11 cellular contexts compared by ENCODE assay signal in genomic region chr10:88848499-88848898, GRCh38. TPM values are rescaled to one million over a fixed set of nuclear protein-coding genes. Genes with fewer than 3 reads are reported as not detected.
A peak's percentile ranks its signal among the peaks of the same experiment; 100 is the strongest.
DNase-seq lines count a peak whose midpoint lies in the region; ATAC-seq and TF ChIP-seq lines count a peak whose summit lies in the region.
"Had no signal": no experiment of that assay in that cellular context is flagged by ENCODE, and none has a peak within 500 bp of the region (broad histone marks: within the 10 kb centered on the region; RNA-seq: fewer than 3 reads in every experiment).

No MANE protein-coding gene starts in this region.

- peaks cover 13% of the 10 kb centered on the region for H3K36me3 Mint-ChIP-seq in activated CD8-positive, alpha-beta memory T cell treated with anti-CD3 and anti-CD28 coated beads, Interleukin-2, amount 10 ng/mL, durations not matched to agents 7 days and 5 days
- no peaks in the 10 kb centered on the region for H3K36me3 Mint-ChIP-seq in stimulated activated effector memory CD8-positive, alpha-beta T cell treated with anti-CD3 and anti-CD28 coated beads, Interleukin-12 subunit alpha, Interleukin-12 subunit beta, amount 100 ng/mL, for 72 hours
- H3K36me3 Mint-ChIP-seq in progenitor cell of endocrine pancreas (ENCODE audit: insufficient read depth) = no peaks in the 10 kb centered on the region

- DNase-seq in activated CD8-positive, alpha-beta memory T cell treated with anti-CD3 and anti-CD28 coated beads, Interleukin-2, amount 10 ng/mL, durations not matched to agents 7 days and 5 days = no peak
- no peak for DNase-seq in activated CD8-positive, alpha-beta memory T cell treated with anti-CD3 and anti-CD28 coated beads for 24 hours
- DNase-seq in NCI-H69 (lab: John Stamatoyannopoulos, UW) = peak; percentile 5
- peak; percentile 6 to 70 for DNase-seq in dermis microvascular lymphatic vessel endothelial cell (ENCODE audit: low read depth in 2 of 2)
- DNase-seq in stimulated activated effector memory CD8-positive, alpha-beta T cell treated with anti-CD3 and anti-CD28 coated beads, Interleukin-12 subunit alpha, Interleukin-12 subunit beta, amount 100 ng/mL, for 72 hours (ENCODE audit: low spot score in 2 of 2) = no peak
- no peak for DNase-seq in NCI-H524 treated with DMSO at 0.1 percent for 48 hours (lab: John Stamatoyannopoulos, UW)
- DNase-seq in progenitor cell of endocrine pancreas (ENCODE audit: low spot score, unreplicated experiment) = no peak
- DNase-seq in SHP77 (lab: John Stamatoyannopoulos, UW) = no peak
- DNase-seq: activated effector memory CD4-positive, alpha-beta T cell treated with anti-CD3 and anti-CD28 coated beads, Interleukin-2, amount 50 U/mL, for 16 hours; CD4-positive, alpha-beta T cell; stimulated activated CD4-positive, alpha-beta T cell treated with anti-CD3 and anti-CD28 coated beads, Interleukin-1b, Interleukin-23, amount 100 ng/mL, for 48 hours had no signal

- H3K9me3 Mint-ChIP-seq in activated CD8-positive, alpha-beta memory T cell treated with anti-CD3 and anti-CD28 coated beads, Interleukin-2, amount 10 ng/mL, durations not matched to agents 7 days and 5 days (ENCODE audit: low read depth) = no peaks in the 10 kb centered on the region
- no peaks in the 10 kb centered on the region for H3K9me3 Mint-ChIP-seq in stimulated activated effector memory CD8-positive, alpha-beta T cell treated with anti-CD3 and anti-CD28 coated beads, Interleukin-12 subunit alpha, Interleukin-12 subunit beta, amount 100 ng/mL, for 72 hours
- no peaks in the 10 kb centered on the region for H3K9me3 Mint-ChIP-seq in progenitor cell of endocrine pancreas (ENCODE audit: low read depth)
- H3K9me3 Mint-ChIP-seq: CD4-positive, alpha-beta T cell had no signal

- peak overlapping the region; percentile 77 for H3K27ac Mint-ChIP-seq in activated CD8-positive, alpha-beta memory T cell treated with anti-CD3 and anti-CD28 coated beads, Interleukin-2, amount 10 ng/mL, durations not matched to agents 7 days and 5 days
- H3K27ac Mint-ChIP-seq in stimulated activated effector memory CD8-positive, alpha-beta T cell treated with anti-CD3 and anti-CD28 coated beads, Interleukin-12 subunit alpha, Interleukin-12 subunit beta, amount 100 ng/mL, for 72 hours = peak overlapping the region; percentile 90
- no peak overlapping the region for H3K27ac Mint-ChIP-seq in progenitor cell of endocrine pancreas
- H3K27ac Mint-ChIP-seq: CD4-positive, alpha-beta T cell had no signal

- peak; percentile 79 for ATAC-seq in activated CD8-positive, alpha-beta memory T cell treated with anti-CD3 and anti-CD28 coated beads, Interleukin-2, amount 10 ng/mL, durations not matched to agents 7 days and 5 days
- ATAC-seq in stimulated activated effector memory CD8-positive, alpha-beta T cell treated with anti-CD3 and anti-CD28 coated beads, Interleukin-12 subunit alpha, Interleukin-12 subunit beta, amount 100 ng/mL, for 72 hours = peak; percentile 84

- TF ChIP-seq CTCF in progenitor cell of endocrine pancreas (IDR thresholded peaks at IDR 0.05; ENCODE audit: unreplicated experiment) = no peak

- H3K27me3 Mint-ChIP-seq in activated CD8-positive, alpha-beta memory T cell treated with anti-CD3 and anti-CD28 coated beads, Interleukin-2, amount 10 ng/mL, durations not matched to agents 7 days and 5 days = peaks cover 11% of the 10 kb centered on the region
- peaks cover 14% of the 10 kb centered on the region for H3K27me3 Mint-ChIP-seq in progenitor cell of endocrine pancreas
- H3K27me3 Mint-ChIP-seq: CD4-positive, alpha-beta T cell had no signal

- H3K4me3 Mint-ChIP-seq in activated CD8-positive, alpha-beta memory T cell treated with anti-CD3 and anti-CD28 coated beads, Interleukin-2, amount 10 ng/mL, durations not matched to agents 7 days and 5 days = peak overlapping the region; percentile 60
- peak overlapping the region; percentile 40 for H3K4me3 Mint-ChIP-seq in stimulated activated effector memory CD8-positive, alpha-beta T cell treated with anti-CD3 and anti-CD28 coated beads, Interleukin-12 subunit alpha, Interleukin-12 subunit beta, amount 100 ng/mL, for 72 hours
- no peak overlapping the region for H3K4me3 Mint-ChIP-seq in progenitor cell of endocrine pancreas (ENCODE audit: low read depth)
- H3K4me3 Mint-ChIP-seq: CD4-positive, alpha-beta T cell had no signal

- CTCF ChIA-PET in activated CD8-positive, alpha-beta memory T cell treated with anti-CD3 and anti-CD28 coated beads, Interleukin-2, amount 10 ng/mL, durations not matched to agents 7 days and 5 days (lab: Charles Lee) = interaction anchor here (0.6 to 1.3 kb wide), 6 partner anchors 8 to 52 kb away, joined by 3 to 8 read pairs (median 3); partner anchors contain the start of gene STAMBPL1

- H3K4me1 Mint-ChIP-seq in activated CD8-positive, alpha-beta memory T cell treated with anti-CD3 and anti-CD28 coated beads, Interleukin-2, amount 10 ng/mL, durations not matched to agents 7 days and 5 days = peaks cover 32% of the 10 kb centered on the region
- H3K4me1 Mint-ChIP-seq in stimulated activated effector memory CD8-positive, alpha-beta T cell treated with anti-CD3 and anti-CD28 coated beads, Interleukin-12 subunit alpha, Interleukin-12 subunit beta, amount 100 ng/mL, for 72 hours = peaks cover 19% of the 10 kb centered on the region
- peaks cover 5% of the 10 kb centered on the region for H3K4me1 Mint-ChIP-seq in progenitor cell of endocrine pancreas (ENCODE audit: low read depth)

RNA-seq across cellular contexts. Expression of gene ANKRD22, which starts 3.1 kb away (rescaled TPM):
- under 1 TPM in 1 of 2 experiments, not detected in 1; 0.37 TPM for total RNA-seq in activated CD8-positive, alpha-beta memory T cell treated with anti-CD3 and anti-CD28 coated beads, Interleukin-2, amount 10 ng/mL, durations not matched to agents 7 days and 5 days
- not detected in 2 replicates for total RNA-seq in dermis microvascular lymphatic vessel endothelial cell
- 0.18 TPM in 1 of 2 replicates, not detected in the other for total RNA-seq in progenitor cell of endocrine pancreas
- total RNA-seq: CD4-positive, alpha-beta T cell had no signal

RNA-seq across cellular contexts. Expression of gene STAMBPL1, which starts 31.5 kb away (rescaled TPM):
- total RNA-seq in activated CD8-positive, alpha-beta memory T cell treated with anti-CD3 and anti-CD28 coated beads, Interleukin-2, amount 10 ng/mL, durations not matched to agents 7 days and 5 days = 10 to 100 TPM; 29.2 to 53.0 TPM
- total RNA-seq in dermis microvascular lymphatic vessel endothelial cell = 0.25 and 0.26 TPM in 2 replicates
- 1.3 TPM in 2 replicates for total RNA-seq in progenitor cell of endocrine pancreas

RNA-seq across cellular contexts. Expression of gene LIPM, which starts 46.0 kb away (rescaled TPM):
- not detected for total RNA-seq in activated CD8-positive, alpha-beta memory T cell treated with anti-CD3 and anti-CD28 coated beads, Interleukin-2, amount 10 ng/mL, durations not matched to agents 7 days and 5 days
- total RNA-seq in dermis microvascular lymphatic vessel endothelial cell (not detected in 2 replicates), progenitor cell of endocrine pancreas (not detected in 2 replicates)
- total RNA-seq: CD4-positive, alpha-beta T cell had no signal

Comparison
In these comparisons a context has a peak if more than half of its experiments do, and no peak if none do; other contexts are left out.
1. DNase-seq: peak in NCI-H69 (single experiment) and dermis microvascular lymphatic vessel endothelial cell (2 of 2); none in activated CD8-positive, alpha-beta memory T cell treated with anti-CD3 and anti-CD28 coated beads, Interleukin-2, amount 10 ng/mL, durations not matched to agents 7 days and 5 days (single experiment), activated CD8-positive, alpha-beta memory T cell treated with anti-CD3 and anti-CD28 coated beads for 24 hours (single experiment), stimulated activated effector memory CD8-positive, alpha-beta T cell treated with anti-CD3 and anti-CD28 coated beads, Interleukin-12 subunit alpha, Interleukin-12 subunit beta, amount 100 ng/mL, for 72 hours (0 of 2), NCI-H524 treated with DMSO at 0.1 percent for 48 hours (single experiment), progenitor cell of endocrine pancreas (single experiment) and SHP77 (0 of 2).
2. RNA of gene STAMBPL1, which starts 31.5 kb away (total RNA-seq): 29.2 to 53.0 TPM in activated CD8-positive, alpha-beta memory T cell treated with anti-CD3 and anti-CD28 coated beads, Interleukin-2, amount 10 ng/mL, durations not matched to agents 7 days and 5 days; 1.3 TPM in progenitor cell of endocrine pancreas and 0.25 to 0.26 TPM in dermis microvascular lymphatic vessel endothelial cell; every median in the first group is over 10 times any median in the second.